Comparison of ENCODE assay signal across 19 cellular contexts in genomic region chr16:1786242-1787055, GRCh38. TPM values are rescaled to one million over a fixed set of nuclear protein-coding genes. Genes with fewer than 3 reads are reported as not detected.
DNase-seq lines count a peak whose midpoint lies in the region; ATAC-seq, FAIRE-seq and TF ChIP-seq lines count a peak whose summit lies in the region.
"Had no signal": no experiment of that assay in that cellular context is flagged by ENCODE, and none has a peak within 500 bp of the region (broad histone marks: within the 10 kb centered on the region; RNA-seq: fewer than 3 reads in every experiment).

No MANE protein-coding gene starts in this region.

- H2BK5ac ChIP-seq in H9 (ENCODE audit: insufficient read length, low read length): no peak overlapping the region
- no peak overlapping the region for H2BK5ac ChIP-seq in H1 (ENCODE audit: low read depth, low read length)
- no peak overlapping the region for H2BK5ac ChIP-seq in trophoblast cell (ENCODE audit: low read depth, low read length, poor library complexity)

- H3K23me2 ChIP-seq in H9 (ENCODE audit: insufficient read length, low read depth, low read length, poor library complexity, severe bottlenecking) (peaks cover 5% of the 10 kb centered on the region), H1 (ENCODE audit: low read depth, low read length) (peaks cover 3% of the 10 kb centered on the region; the same call in 1 of the 2 replicates)

- POLR2A ChIA-PET in H1 (lab: Charles Lee; ENCODE audit: partially characterized antibody): interaction anchor here (1.6 to 4.0 kb wide), 3 partner anchors 11 to 18 kb away, joined by 3 to 13 read pairs (median 5); partner anchors contain the start of gene NME3

- H3K4me3 Mint-ChIP-seq in H9: no peak overlapping the region
- H3K4me3 Mint-ChIP-seq in natural killer cell: no peak overlapping the region
- H3K4me3 Mint-ChIP-seq: dendritic cell treated with granulocyte-macrophage colony-stimulating factor and Interleukin-4, amounts not matched to agents 40 ng/mL and 50 ng/mL, for 4 days had no signal

- H2BK15ac ChIP-seq in H9 (ENCODE audit: low read depth, low read length): no peak overlapping the region
- no peak overlapping the region for H2BK15ac ChIP-seq in H1 (ENCODE audit: low read length)

- no peak overlapping the region for H3K9ac ChIP-seq in H9 (ENCODE audit: extremely low read depth, insufficient read length, low read length)
- H3K9ac ChIP-seq in H1 (replicated peaks in 1 of 4; ENCODE audit: extremely low read depth in 1 of 4, low read depth in 3 of 4, low read length in 3 of 4): no peak overlapping the region
- no peak overlapping the region for H3K9ac ChIP-seq in trophoblast cell (ENCODE audit: low read length)

- H4K20me1 ChIP-seq in H9 (ENCODE audit: control insufficient read depth, insufficient read depth, insufficient read length): no peaks in the 10 kb centered on the region
- peaks cover 20 to 21% of the 10 kb centered on the region in 2 experiments for H4K20me1 ChIP-seq in H1 (replicated peaks in 1 of 2; ENCODE audit: control insufficient read depth in 1 of 2, insufficient read depth in 2 of 2, low read length in 2 of 2)

- H3K4me1 Mint-ChIP-seq in H9 (peaks cover 4 to 10% of the 10 kb centered on the region in 2 experiments), natural killer cell (peaks cover 11 to 23% of the 10 kb centered on the region in 2 donors)

- peak; percentile 2 for DNase-seq in Daoy (ENCODE audit: low read depth)
- peak; percentile 35 for DNase-seq in H9
- DNase-seq in H1 (ENCODE audit: low read depth in 1 of 2, low spot score in 2 of 2): peak in 1 of 2 experiments; percentile 62
- peak; percentile 13 for DNase-seq in natural killer cell
- DNase-seq in trophoblast cell: no peak
- DNase-seq in NCI-H1092 treated with DMSO at 0.1 percent for 48 hours (lab: John Stamatoyannopoulos, UW): no peak
- DNase-seq: activated naive CD4-positive, alpha-beta T cell treated with Interleukin-2 at 50 U/mL for 16 hours; activated T-cell treated with anti-CD3 and anti-CD28 coated beads for 4 hours; Caco-2; foreskin melanocyte; Kasumi-1; stimulated activated CD4-positive, alpha-beta T cell treated with anti-CD3 and anti-CD28 coated beads, Interleukin-2, amount 100 ng/mL, for 48 hours; T-helper 9 cell had no signal

- H3K56ac ChIP-seq in H9 (ENCODE audit: insufficient read length, low read depth, low read length) (no peak overlapping the region), H1 (replicated peaks; ENCODE audit: insufficient read length, low read depth, low read length) (no peak overlapping the region)

- H4K12ac ChIP-seq in trophoblast cell (ENCODE audit: low read depth, low read length): no peak overlapping the region

- H2AK5ac ChIP-seq in H9 (ENCODE audit: insufficient read length, low read length): no peak overlapping the region
- no peak overlapping the region for H2AK5ac ChIP-seq in H1 (ENCODE audit: low read depth, low read length)
- H2AK5ac ChIP-seq in trophoblast cell (ENCODE audit: low read length): no peak overlapping the region

- H3K27ac ChIP-seq in H9 (ENCODE audit: insufficient read length, low read depth, low read length) (no peak overlapping the region), H1 (ENCODE audit: low read depth, low read length) (no peak overlapping the region), trophoblast cell (ENCODE audit: low read depth, low read length) (no peak overlapping the region)
- H3K27ac ChIP-seq: epithelial cell of prostate, Peyer's patch had no signal

- CTCF ChIA-PET in H1 (lab: Charles Lee; ENCODE audit: partially characterized antibody): interaction anchor here (1.4 kb wide), 1 partner anchor 12 kb away, joined by 4 read pairs; no protein-coding TSS in a partner anchor

- H3K27me3 ChIP-seq in H9 (ENCODE audit: insufficient read depth, low read length): no peaks in the 10 kb centered on the region
- no peaks in the 10 kb centered on the region for H3K27me3 ChIP-seq in H1 (replicated peaks in 1 of 4; ENCODE audit: control insufficient read depth in 3 of 4, extremely low read depth in 1 of 4, insufficient read depth in 3 of 4, low read length in 3 of 4)
- H3K27me3 ChIP-seq in trophoblast cell (ENCODE audit: insufficient read depth, low read length): no peaks in the 10 kb centered on the region
- H3K27me3 ChIP-seq: Peyer's patch had no signal

- TF ChIP-seq RAD21 in H1 (IDR thresholded peaks at IDR 0.05 in 1 of 2, conservative IDR thresholded peaks at IDR 0.05 in 1 of 2; ENCODE audit: low read depth in 2 of 2, low read length in 2 of 2): peak in 1 of 2 experiments; percentile 17; a peak in 1 of 4 replicates

- H3K4me1 ChIP-seq in H9 (ENCODE audit: insufficient read depth, low read length) (no peaks in the 10 kb centered on the region; the same call in 1 of the 2 replicates), H1 (replicated peaks in 1 of 4; ENCODE audit: control insufficient read depth in 3 of 4, insufficient read depth in 4 of 4, low read length in 3 of 4) (peaks cover 0 to 2% (median under 1%) of the 10 kb centered on the region in 4 experiments; a peak in 4 of 7 replicates), trophoblast cell (ENCODE audit: control insufficient read depth in 1 of 2, insufficient read depth in 2 of 2, low read length in 2 of 2) (peaks cover 0 to 9% of the 10 kb centered on the region in 2 experiments)

- H3K9me3 Mint-ChIP-seq in H9 (no peaks in the 10 kb centered on the region), natural killer cell (no peaks in the 10 kb centered on the region)
- H3K9me3 Mint-ChIP-seq: dendritic cell treated with granulocyte-macrophage colony-stimulating factor and Interleukin-4, amounts not matched to agents 40 ng/mL and 50 ng/mL, for 4 days had no signal

- H3K36me3 ChIP-seq in H1 (ENCODE audit: control insufficient read depth in 2 of 4, insufficient read depth in 4 of 4, low read length in 3 of 4) (peaks cover 0 to 40% (median 2%) of the 10 kb centered on the region in 4 experiments; a peak in 4 of 8 replicates), trophoblast cell (ENCODE audit: control insufficient read depth in 1 of 2, insufficient read depth in 2 of 2, low read length in 2 of 2) (peaks cover 54 to 57% of the 10 kb centered on the region in 2 experiments)

- TF ChIP-seq CTCF in H9 (conservative IDR thresholded peaks at IDR 0.05): peak; percentile 31; the same call in 1 of the 3 replicates
- peak; percentile 9 to 62 (median 36); a peak in 3 of 4 replicates for TF ChIP-seq CTCF in H1 (IDR thresholded peaks at IDR 0.05; ENCODE audit: control extremely low read depth in 1 of 3, insufficient read depth in 1 of 3, low read depth in 1 of 3, low read length in 3 of 3)
- no peak for TF ChIP-seq CTCF in natural killer cell (IDR thresholded peaks at IDR 0.05)

- intact Hi-C loops in natural killer cell (cut with micrococcal nuclease): no loop called here

- no peak overlapping the region for H3K4ac ChIP-seq in H9 (ENCODE audit: low read depth, low read length)
- H3K4ac ChIP-seq in H1 (replicated peaks; ENCODE audit: insufficient read length, low read depth, low read length): no peak overlapping the region
- no peak overlapping the region for H3K4ac ChIP-seq in trophoblast cell (ENCODE audit: low read depth, low read length)

- H3K4me3 ChIP-seq in H1 (ENCODE audit: extremely low read depth in 1 of 4, insufficient read depth in 2 of 4, low read depth in 3 of 4, low read length in 4 of 4) (no peak overlapping the region), trophoblast cell (ENCODE audit: low read depth, low read length) (no peak overlapping the region)
- H3K4me3 ChIP-seq: mucosa of descending colon, Peyer's patch had no signal

- H3K79me1 ChIP-seq in H9 (ENCODE audit: insufficient read depth, low read depth, low read length, poor library complexity, severe bottlenecking) (peaks cover 5% of the 10 kb centered on the region), H1 (ENCODE audit: low read depth, low read length) (peaks cover 13% of the 10 kb centered on the region; the same call in 1 of the 2 replicates), trophoblast cell (ENCODE audit: low read length) (no peaks in the 10 kb centered on the region)

- no peak overlapping the region for H3T11ph ChIP-seq in H9 (ENCODE audit: low read length)

- no CpG with 5 or more reads among the region's 51 CpGs for WGBS in H9 (ENCODE audit: extremely low coverage, insufficient read length, low lambda C conversion rate)
- 90% methylated on average over 39 of the region's 51 CpGs; no CpG with 5 or more reads in 1 of the 2 experiments for WGBS in H1 (ENCODE audit: extremely low coverage in 1 of 2, insufficient coverage in 1 of 2, insufficient read length in 1 of 2, insufficient replicate concordance in 2 of 2, low coverage in 1 of 2, low lambda C conversion rate in 2 of 2, missing lambda C conversion rate in 1 of 2), 2 experiments
- no CpG with 5 or more reads among the region's 51 CpGs for WGBS in trophoblast cell (ENCODE audit: extremely low coverage, insufficient coverage, insufficient read length)

- H3K79me2 ChIP-seq in H9 (ENCODE audit: insufficient read depth, low read length): peaks cover 8% of the 10 kb centered on the region; the same call in 1 of the 2 replicates
- peaks cover 0 to 35% of the 10 kb centered on the region in 2 experiments; a peak in 3 of 4 replicates for H3K79me2 ChIP-seq in H1 (ENCODE audit: control insufficient read depth in 1 of 2, insufficient read depth in 2 of 2, low read length in 2 of 2)
- peaks cover 4% of the 10 kb centered on the region for H3K79me2 ChIP-seq in trophoblast cell (ENCODE audit: control insufficient read depth, insufficient read depth, low read length, poor library complexity)

- H3K9me3 ChIP-seq in H9 (ENCODE audit: control insufficient read depth, low read depth, low read length) (no peaks in the 10 kb centered on the region), H1 (ENCODE audit: insufficient read depth in 2 of 2, low read depth in 1 of 2, low read length in 1 of 2) (no peaks in the 10 kb centered on the region), trophoblast cell (ENCODE audit: insufficient read depth, low read depth, low read length) (no peaks in the 10 kb centered on the region)
- H3K9me3 ChIP-seq: Caco-2, mucosa of descending colon, Peyer's patch had no signal

- H3K27me3 Mint-ChIP-seq in H9 (ENCODE audit: low read depth) (peaks cover 2% of the 10 kb centered on the region; the same call in 1 of the 2 replicates), natural killer cell (ENCODE audit: low read depth in 2 of 2) (no peaks in the 10 kb centered on the region)
- H3K27me3 Mint-ChIP-seq: dendritic cell treated with granulocyte-macrophage colony-stimulating factor and Interleukin-4, amounts not matched to agents 40 ng/mL and 50 ng/mL, for 4 days had no signal

- H2BK120ac ChIP-seq in H9 (ENCODE audit: low read depth, low read length, poor library complexity, severe bottlenecking): no peak overlapping the region
- no peak overlapping the region for H2BK120ac ChIP-seq in H1 (replicated peaks; ENCODE audit: low read depth, low read length)
- H2BK120ac ChIP-seq in trophoblast cell (ENCODE audit: insufficient read depth, low read length, poor library complexity): no peak overlapping the region

- ATAC-seq in natural killer cell (no peak), esophagus mucosa (no peak)
- ATAC-seq: mucosa of descending colon, SK-N-SH treated with all-trans-retinoic acid at 6 μM for 48 hours had no signal

- H2BK20ac ChIP-seq in H9 (ENCODE audit: low read depth, low read length, poor library complexity, severe bottlenecking) (no peak overlapping the region), H1 (ENCODE audit: low read length) (no peak overlapping the region)

- no peak overlapping the region; the same call in 1 of the 2 replicates for H3K14ac ChIP-seq in H9 (ENCODE audit: insufficient read depth, low read length)
- no peak overlapping the region for H3K14ac ChIP-seq in H1 (ENCODE audit: insufficient read length)
- H3K14ac ChIP-seq in trophoblast cell (ENCODE audit: low read length): no peak overlapping the region

- H3K4me2 ChIP-seq in H9 (ENCODE audit: insufficient read depth, insufficient read length, low read length) (no peak overlapping the region), H1 (ENCODE audit: insufficient read depth in 1 of 2, low read depth in 2 of 2, low read length in 2 of 2) (no peak overlapping the region), trophoblast cell (ENCODE audit: low read length) (no peak overlapping the region)

- no peak overlapping the region for H4K8ac ChIP-seq in H9 (replicated peaks; ENCODE audit: insufficient read length, low read depth, low read length)
- H4K8ac ChIP-seq in H1 (ENCODE audit: extremely low read depth, insufficient read depth, low read length): no peak overlapping the region; the same call in 1 of the 2 replicates
- no peak overlapping the region for H4K8ac ChIP-seq in trophoblast cell (ENCODE audit: low read depth, low read length)

- H3K27ac Mint-ChIP-seq in H9: no peak overlapping the region; a peak in 1 of 7 replicates
- H3K27ac Mint-ChIP-seq in natural killer cell: no peak overlapping the region
- H3K27ac Mint-ChIP-seq: dendritic cell treated with granulocyte-macrophage colony-stimulating factor and Interleukin-4, amounts not matched to agents 40 ng/mL and 50 ng/mL, for 4 days had no signal

- H4K5ac ChIP-seq in H9 (ENCODE audit: insufficient read length, low read depth, low read length) (no peak overlapping the region), H1 (ENCODE audit: insufficient read length, low read depth, low read length) (no peak overlapping the region)

- no peak overlapping the region for H2AFZ ChIP-seq in H9 (ENCODE audit: low read length)
- no peak overlapping the region for H2AFZ ChIP-seq in H1 (ENCODE audit: low read length)
- no peak overlapping the region for H2AFZ ChIP-seq in trophoblast cell (ENCODE audit: insufficient read depth, low read length, poor library complexity)

- H3K36me3 Mint-ChIP-seq in H9 (ENCODE audit: insufficient read depth in 1 of 3, low read depth in 3 of 3) (peaks cover 5 to 18% (median 17%) of the 10 kb centered on the region in 3 experiments; a peak in 6 of 7 replicates), natural killer cell (no peaks in the 10 kb centered on the region)

- H2BK12ac ChIP-seq in H9 (ENCODE audit: insufficient read length, low read depth, low read length): no peak overlapping the region
- H2BK12ac ChIP-seq in H1 (ENCODE audit: low read depth, low read length): no peak overlapping the region
- no peak overlapping the region for H2BK12ac ChIP-seq in trophoblast cell (ENCODE audit: low read length)

- no peak for TF ChIP-seq POLR2A in H1 (IDR thresholded peaks at IDR 0.05; ENCODE audit: control extremely low read depth in 1 of 2, low read depth in 2 of 2, low read length in 2 of 2)

- H3K18ac ChIP-seq in H9 (ENCODE audit: insufficient read length, low read depth, low read length) (no peak overlapping the region), H1 (ENCODE audit: extremely low read depth, low read length) (no peak overlapping the region), trophoblast cell (ENCODE audit: low read length) (no peak overlapping the region)

- H3K23ac ChIP-seq in H9 (ENCODE audit: insufficient read length, low read depth, low read length) (no peak overlapping the region), H1 (ENCODE audit: insufficient read length) (no peak overlapping the region), trophoblast cell (ENCODE audit: low read length) (no peak overlapping the region)

- no peak for TF ChIP-seq EP300 in H1 (IDR thresholded peaks at IDR 0.05; ENCODE audit: borderline replicate concordance in 1 of 2, low read depth in 2 of 2, low read length in 2 of 2)

- FAIRE-seq in H1 (lab: Jason Lieb, UNC): no peak

- no peak overlapping the region for H4K91ac ChIP-seq in H9 (ENCODE audit: insufficient read length, low read depth, low read length)
- H4K91ac ChIP-seq in H1 (replicated peaks; ENCODE audit: insufficient read length, low read length): no peak overlapping the region
- no peak overlapping the region for H4K91ac ChIP-seq in trophoblast cell (ENCODE audit: low read depth, low read length)

RNA-seq across cellular contexts. Expression of gene NUBP2, which starts 3.7 kb away (rescaled TPM):
- 75.7 and 97.2 TPM in 2 replicates for total RNA-seq in Daoy (2014; rRNA removed; shearing (Covaris generic))
- 67.7 and 69.4 TPM in 2 replicates for total RNA-seq in H9 (2021)
- 68.0 and 70.3 TPM in 2 replicates for total RNA-seq in H1 (2021; fragmentation: NEBNext Ultra II Directional; extraction: Animal tissue kit (Norgen Biotek cat#: 25700))
- 96.9 and 130 TPM in 2 replicates for polyA plus RNA-seq in H1 (2011; rRNA removed)
- polyA plus RNA-seq in H1 (2011; cell fraction: cytosol; rRNA removed): 101 TPM
- polyA plus RNA-seq in H1 (2011; cell fraction: nucleus; rRNA removed): 141 TPM
- polyA plus RNA-seq in H1 (2012, experiment 1 of 2): 44.7 to 70.3 TPM (median 69.2 TPM) in 4 replicates
- 80.2 TPM for polyA plus RNA-seq in H1 (2012, experiment 2 of 2)
- polyA plus RNA-seq in H1 (2013, experiment 1 of 2): 65.6 TPM
- 61.2 TPM for polyA plus RNA-seq in H1 (2013, experiment 2 of 2)
- polyA minus RNA-seq in H1 (2011; rRNA and poly(A)+ RNA removed): 13.2 and 13.3 TPM in 2 replicates
- 37.4 TPM for polyA minus RNA-seq in H1 (2011; cell fraction: cytosol; rRNA and poly(A)+ RNA removed)
- 42.5 TPM for polyA minus RNA-seq in H1 (2011; cell fraction: nucleus; rRNA and poly(A)+ RNA removed)
- total RNA-seq in natural killer cell: 10 to 100 TPM; 39.5 to 51.9 (median 49.4) TPM
- polyA plus RNA-seq in trophoblast cell (2013): 44.4 and 44.6 TPM in 2 replicates
- total RNA-seq in esophagus mucosa: 45.6 TPM

RNA-seq across cellular contexts. Expression of gene SPSB3, which starts 4.1 kb away (rescaled TPM):
- total RNA-seq in Daoy (2014; rRNA removed; shearing (Covaris generic)): 20.2 and 21.7 TPM in 2 replicates
- total RNA-seq in H9 (2021) (19.9 and 20.0 TPM in 2 replicates), natural killer cell (100 to 1,000 TPM; 100 to 122 (median 110) TPM), esophagus mucosa (23.5 TPM)
- 22.5 and 25.3 TPM in 2 replicates for total RNA-seq in H1 (2021; fragmentation: NEBNext Ultra II Directional; extraction: Animal tissue kit (Norgen Biotek cat#: 25700))
- polyA plus RNA-seq in H1 (2011; rRNA removed): 37.8 and 60.1 TPM in 2 replicates
- 45.6 TPM for polyA plus RNA-seq in H1 (2011; cell fraction: cytosol; rRNA removed)
- polyA plus RNA-seq in H1 (2011; cell fraction: nucleus; rRNA removed): 113 TPM
- 24.3 to 39.4 TPM (median 30.0 TPM) in 4 replicates for polyA plus RNA-seq in H1 (2012, experiment 1 of 2)
- polyA plus RNA-seq in H1 (2012, experiment 2 of 2): 20.6 TPM
- polyA plus RNA-seq in H1 (2013, experiment 1 of 2): 19.3 TPM
- 16.6 TPM for polyA plus RNA-seq in H1 (2013, experiment 2 of 2)
- polyA minus RNA-seq in H1 (2011; rRNA and poly(A)+ RNA removed): 9.8 and 10.4 TPM in 2 replicates
- polyA minus RNA-seq in H1 (2011; cell fraction: cytosol; rRNA and poly(A)+ RNA removed): 12.6 TPM
- 24.4 TPM for polyA minus RNA-seq in H1 (2011; cell fraction: nucleus; rRNA and poly(A)+ RNA removed)
- 33.2 and 35.2 TPM in 2 replicates for polyA plus RNA-seq in trophoblast cell (2013)

RNA-seq across cellular contexts. Expression of gene IGFALS, which starts 7.1 kb away (rescaled TPM):
- total RNA-seq in Daoy (2014; rRNA removed; shearing (Covaris generic)): not detected in 2 replicates
- total RNA-seq in H9 (2021) (not detected in 2 replicates), natural killer cell (1 to 10 TPM in 1 of 3 donors, under 1 TPM in 2; 0.47 to 1.1 (median 0.70) TPM), esophagus mucosa (not detected)
- total RNA-seq in H1 (2021; fragmentation: NEBNext Ultra II Directional; extraction: Animal tissue kit (Norgen Biotek cat#: 25700)): not detected in 2 replicates
- polyA plus RNA-seq in H1 (2011; rRNA removed): 0.03 TPM in 1 of 2 replicates, not detected in the other
- polyA plus RNA-seq in H1 (2011; cell fraction: cytosol; rRNA removed): 0.05 TPM
- 0.07 TPM for polyA plus RNA-seq in H1 (2011; cell fraction: nucleus; rRNA removed)
- polyA plus RNA-seq in H1 (2012, experiment 1 of 2): 0.08 to 0.09 TPM in 2 of 4 replicates, not detected in the others
- polyA plus RNA-seq in H1 (2012, experiment 2 of 2): not detected
- not detected for polyA plus RNA-seq in H1 (2013, experiment 1 of 2)
- polyA plus RNA-seq in H1 (2013, experiment 2 of 2): not detected
- not detected in 2 replicates for polyA minus RNA-seq in H1 (2011; rRNA and poly(A)+ RNA removed)
- not detected for polyA minus RNA-seq in H1 (2011; cell fraction: cytosol; rRNA and poly(A)+ RNA removed)
- polyA minus RNA-seq in H1 (2011; cell fraction: nucleus; rRNA and poly(A)+ RNA removed): not detected
- polyA plus RNA-seq in trophoblast cell (2013): 0.01 TPM in 1 of 2 replicates, not detected in the other
- total RNA-seq: Caco-2 had no signal

RNA-seq across cellular contexts. Expression of gene MRPS34, which starts 13.5 kb away (rescaled TPM):
- 153 and 201 TPM in 2 replicates for total RNA-seq in Daoy (2014; rRNA removed; shearing (Covaris generic))
- 199 and 205 TPM in 2 replicates for total RNA-seq in H9 (2021)
- total RNA-seq in H1 (2021; fragmentation: NEBNext Ultra II Directional; extraction: Animal tissue kit (Norgen Biotek cat#: 25700)): 252 and 267 TPM in 2 replicates
- 168 and 250 TPM in 2 replicates for polyA plus RNA-seq in H1 (2011; rRNA removed)
- polyA plus RNA-seq in H1 (2011; cell fraction: cytosol; rRNA removed): 256 TPM
- 198 TPM for polyA plus RNA-seq in H1 (2011; cell fraction: nucleus; rRNA removed)
- 193 to 245 TPM (median 224 TPM) in 4 replicates for polyA plus RNA-seq in H1 (2012, experiment 1 of 2)
- 253 TPM for polyA plus RNA-seq in H1 (2012, experiment 2 of 2)
- polyA plus RNA-seq in H1 (2013, experiment 1 of 2): 216 TPM
- polyA plus RNA-seq in H1 (2013, experiment 2 of 2): 235 TPM
- 35.3 and 37.0 TPM in 2 replicates for polyA minus RNA-seq in H1 (2011; rRNA and poly(A)+ RNA removed)
- polyA minus RNA-seq in H1 (2011; cell fraction: cytosol; rRNA and poly(A)+ RNA removed): 103 TPM
- polyA minus RNA-seq in H1 (2011; cell fraction: nucleus; rRNA and poly(A)+ RNA removed): 46.1 TPM
- 10 to 100 TPM; 26.5 to 42.0 (median 41.4) TPM for total RNA-seq in natural killer cell
- polyA plus RNA-seq in trophoblast cell (2013): 94.3 and 98.1 TPM in 2 replicates
- total RNA-seq in esophagus mucosa: 98.6 TPM

RNA-seq across cellular contexts. Expression of gene EME2, which starts 13.8 kb away (rescaled TPM):
- 8.6 and 10.1 TPM in 2 replicates for total RNA-seq in Daoy (2014; rRNA removed; shearing (Covaris generic))
- total RNA-seq in H9 (2021): 60.4 and 63.6 TPM in 2 replicates
- 19.3 and 19.7 TPM in 2 replicates for total RNA-seq in H1 (2021; fragmentation: NEBNext Ultra II Directional; extraction: Animal tissue kit (Norgen Biotek cat#: 25700))
- 13.1 and 17.0 TPM in 2 replicates for polyA plus RNA-seq in H1 (2011; rRNA removed)
- 17.4 TPM for polyA plus RNA-seq in H1 (2011; cell fraction: cytosol; rRNA removed)
- 144 TPM for polyA plus RNA-seq in H1 (2011; cell fraction: nucleus; rRNA removed)
- 15.4 to 20.9 TPM (median 18.8 TPM) in 4 replicates for polyA plus RNA-seq in H1 (2012, experiment 1 of 2)
- polyA plus RNA-seq in H1 (2012, experiment 2 of 2): 10.1 TPM
- polyA plus RNA-seq in H1 (2013, experiment 1 of 2): 6.1 TPM
- polyA plus RNA-seq in H1 (2013, experiment 2 of 2): 4.8 TPM
- 4.4 and 4.6 TPM in 2 replicates for polyA minus RNA-seq in H1 (2011; rRNA and poly(A)+ RNA removed)
- 8.2 TPM for polyA minus RNA-seq in H1 (2011; cell fraction: cytosol; rRNA and poly(A)+ RNA removed)
- 33.1 TPM for polyA minus RNA-seq in H1 (2011; cell fraction: nucleus; rRNA and poly(A)+ RNA removed)
- 10 to 100 TPM; 30.0 to 33.8 (median 30.1) TPM for total RNA-seq in natural killer cell
- 3.6 and 4.3 TPM in 2 replicates for polyA plus RNA-seq in trophoblast cell (2013)
- total RNA-seq in esophagus mucosa: 13.0 TPM

Comparison
In these comparisons a context has a peak if more than half of its experiments do, and no peak if none do; other contexts are left out.
1. DNase-seq: peak in Daoy (single experiment), H9 (single experiment) and natural killer cell (single experiment); none in trophoblast cell (0 of 2) and NCI-H1092 treated with DMSO at 0.1 percent for 48 hours (single experiment).